In genomic region chr1:193654951-193655705, GRCh38 we compare ENCODE assay signal across 15 cellular contexts.
DNase-seq lines count a peak whose midpoint lies in the region; ATAC-seq and TF ChIP-seq lines count a peak whose summit lies in the region.
"Had no signal": no experiment of that assay in that cellular context is flagged by ENCODE, and none has a peak within 500 bp of the region (broad histone marks: within the 10 kb centered on the region; RNA-seq: fewer than 3 reads in every experiment).

No MANE protein-coding gene starts in this region.

- H3K4me1 ChIP-seq in mucosa of descending colon (ENCODE audit: low read depth) (no peaks in the 10 kb centered on the region), left lung (no peaks in the 10 kb centered on the region)

- H3K4me3 ChIP-seq in mucosa of descending colon = no peak overlapping the region
- no peak overlapping the region for H3K4me3 ChIP-seq in left lung
- H3K4me3 ChIP-seq: lung, upper lobe of left lung had no signal

- intact Hi-C loops in mucosa of descending colon (cut with DNase I, micrococcal nuclease) = no loop called here
- intact Hi-C loops in left lung (cut with DNase I) = no loop called here

- no peaks in the 10 kb centered on the region for H3K27me3 ChIP-seq in left lung
- H3K27me3 ChIP-seq: upper lobe of left lung had no signal

- no peak overlapping the region for H3K27ac ChIP-seq in left lung
- H3K27ac ChIP-seq: upper lobe of left lung had no signal

- peaks cover 23% of the 10 kb centered on the region for H3K9me3 ChIP-seq in mucosa of descending colon
- peaks cover 0 to 28% of the 10 kb centered on the region in 2 donors for H3K9me3 ChIP-seq in left lung

- no peak for TF ChIP-seq CTCF in mucosa of descending colon (IDR thresholded peaks at IDR 0.05)
- no peak for TF ChIP-seq CTCF in left lung (IDR thresholded peaks at IDR 0.05)

- H3K36me3 ChIP-seq in mucosa of descending colon (ENCODE audit: low read depth) = no peaks in the 10 kb centered on the region
- H3K36me3 ChIP-seq in left lung = no peaks in the 10 kb centered on the region
- H3K36me3 ChIP-seq: upper lobe of left lung had no signal

- ATAC-seq in esophagus mucosa (peak; percentile 63), mucosa of descending colon (peak; percentile 52), left lung (no peak)
- ATAC-seq: SK-N-SH treated with all-trans-retinoic acid at 6 μM for 48 hours had no signal

- DNase-seq in HS-27A (ENCODE audit: low read depth) = peak; percentile 59
- peak; percentile 23 for DNase-seq in OCI-M1 (lab: John Stamatoyannopoulos, UW)
- DNase-seq in mucosa of descending colon = no peak
- DNase-seq in left lung = no peak
- no peak for DNase-seq in NCI-H2196 treated with DMSO at 0.1 percent for 48 hours (lab: John Stamatoyannopoulos, UW; ENCODE audit: unreplicated experiment)
- no peak for DNase-seq in activated CD8-positive, alpha-beta memory T cell treated with anti-CD3 and anti-CD28 coated beads for 24 hours
- DNase-seq: activated B cell treated with CpG ODN at 0.5 μM for 24 hours; activated CD8-positive, alpha-beta memory T cell treated with anti-CD3 and anti-CD28 coated beads, Interleukin-2, amount 50 U/mL, for 48 hours; activated naive CD8-positive, alpha-beta T cell treated with anti-CD3 and anti-CD28 coated beads for 36 hours; NCI-H1105; stimulated activated CD4-positive, alpha-beta T cell treated with anti-CD3 and anti-CD28 coated beads, Interleukin-2, amount 100 ng/mL, for 48 hours had no signal

Comparison
In these comparisons a context has a peak if more than half of its experiments do, and no peak if none do; other contexts are left out.
1. DNase-seq: peak in HS-27A (single experiment) and OCI-M1 (single experiment); none in mucosa of descending colon (0 of 3), left lung (0 of 2), NCI-H2196 treated with DMSO at 0.1 percent for 48 hours (single experiment) and activated CD8-positive, alpha-beta memory T cell treated with anti-CD3 and anti-CD28 coated beads for 24 hours (single experiment).